In the genomic region with DNA sequence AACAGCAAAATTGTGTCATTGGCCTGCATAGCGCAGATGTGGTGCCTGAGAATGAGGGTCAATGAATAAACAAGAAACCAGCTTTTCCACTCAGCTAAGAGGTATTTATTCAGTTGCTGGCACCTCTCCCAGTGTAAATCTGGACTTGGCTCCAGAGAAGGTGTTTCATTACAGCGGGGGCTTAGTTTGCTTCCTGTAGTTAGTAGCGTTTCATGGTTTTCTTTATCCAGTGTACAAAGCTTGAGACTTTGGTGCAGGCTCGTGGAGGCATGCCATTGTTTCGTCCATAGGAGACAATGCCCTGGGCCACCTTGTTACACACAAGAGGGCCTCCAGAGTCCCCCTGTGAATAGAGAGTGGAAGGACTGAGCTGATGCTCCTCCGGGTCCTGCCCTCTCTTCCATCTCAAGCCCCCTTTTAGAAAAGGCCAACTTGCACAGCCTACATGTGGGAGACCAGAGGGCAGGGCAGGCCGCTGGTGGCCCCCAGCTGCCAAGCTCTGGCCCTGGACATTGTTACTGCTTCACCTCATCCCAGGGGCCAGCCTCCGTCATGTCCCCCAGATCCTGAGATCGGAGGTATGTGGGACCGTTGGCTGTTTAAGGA, we compare ENCODE assay signal across 9 cellular contexts. TPM values are rescaled to one million over a fixed set of nuclear protein-coding genes. Genes with fewer than 3 reads are reported as not detected.
DNase-seq lines count a peak whose midpoint lies in the region; ATAC-seq and TF ChIP-seq lines count a peak whose summit lies in the region.
"Had no signal": no experiment of that assay in that cellular context is flagged by ENCODE, and none has a peak within 500 bp of the region (broad histone marks: within the 10 kb centered on the region; RNA-seq: fewer than 3 reads in every experiment).

No MANE protein-coding gene starts in this region.

- H3K4me3 ChIP-seq in mononuclear cell (ENCODE audit: low read length), result peak overlapping the region; percentile 41
- H3K4me3 ChIP-seq in coronary artery, result no peak overlapping the region

- no peaks in the 10 kb centered on the region for H3K27me3 ChIP-seq in mononuclear cell (ENCODE audit: insufficient read depth, low read length)

- DNase-seq in EH (ENCODE audit: low read depth), result peak; percentile 6
- peak; percentile 87 for DNase-seq in NCI-H2081 treated with DMSO at 0.1 percent for 48 hours (lab: John Stamatoyannopoulos, UW)
- DNase-seq in amniotic stem cell (lab: John Stamatoyannopoulos, UW), result peak; percentile 2
- DNase-seq in SW480 (ENCODE audit: low spot score), result no peak
- no peak for DNase-seq in NCI-H526 (lab: John Stamatoyannopoulos, UW)
- no peak for DNase-seq in coronary artery (ENCODE audit: low spot score)

- H3K9me3 ChIP-seq in mononuclear cell (ENCODE audit: low read depth, low read length), result no peaks in the 10 kb centered on the region

- no peaks in the 10 kb centered on the region for H3K4me1 ChIP-seq in mononuclear cell (ENCODE audit: insufficient read depth, low read length)

- TF ChIP-seq CTCF in coronary artery (IDR thresholded peaks at IDR 0.05), result no peak

- no peak overlapping the region for H3K27ac ChIP-seq in coronary artery

- no peak for ATAC-seq in HG03175 (IDR thresholded peaks at IDR 0.05; ENCODE audit: unreplicated experiment)

RNA-seq across cellular contexts. Expression of a gene that starts 3.0 kb away (rescaled TPM):
- 54.7 TPM for total RNA-seq in mononuclear cell
- total RNA-seq: OCI-LY7 had no signal

RNA-seq across cellular contexts. Expression of a gene that starts 21.5 kb away (rescaled TPM):
- total RNA-seq in mononuclear cell, result 56.1 TPM
- total RNA-seq: OCI-LY7 had no signal

RNA-seq across cellular contexts. Expression of a gene that starts 54.9 kb away (rescaled TPM):
- total RNA-seq in mononuclear cell, result not detected
- total RNA-seq: OCI-LY7 had no signal

Comparison
In these comparisons a context has a peak if more than half of its experiments do, and no peak if none do; other contexts are left out.
1. DNase-seq: peak in EH (single experiment), NCI-H2081 treated with DMSO at 0.1 percent for 48 hours (single experiment) and amniotic stem cell (single experiment); none in SW480 (single experiment), NCI-H526 (0 of 2) and coronary artery (single experiment).